ENCODE assay signal across 11 cellular contexts in the genomic region with DNA sequence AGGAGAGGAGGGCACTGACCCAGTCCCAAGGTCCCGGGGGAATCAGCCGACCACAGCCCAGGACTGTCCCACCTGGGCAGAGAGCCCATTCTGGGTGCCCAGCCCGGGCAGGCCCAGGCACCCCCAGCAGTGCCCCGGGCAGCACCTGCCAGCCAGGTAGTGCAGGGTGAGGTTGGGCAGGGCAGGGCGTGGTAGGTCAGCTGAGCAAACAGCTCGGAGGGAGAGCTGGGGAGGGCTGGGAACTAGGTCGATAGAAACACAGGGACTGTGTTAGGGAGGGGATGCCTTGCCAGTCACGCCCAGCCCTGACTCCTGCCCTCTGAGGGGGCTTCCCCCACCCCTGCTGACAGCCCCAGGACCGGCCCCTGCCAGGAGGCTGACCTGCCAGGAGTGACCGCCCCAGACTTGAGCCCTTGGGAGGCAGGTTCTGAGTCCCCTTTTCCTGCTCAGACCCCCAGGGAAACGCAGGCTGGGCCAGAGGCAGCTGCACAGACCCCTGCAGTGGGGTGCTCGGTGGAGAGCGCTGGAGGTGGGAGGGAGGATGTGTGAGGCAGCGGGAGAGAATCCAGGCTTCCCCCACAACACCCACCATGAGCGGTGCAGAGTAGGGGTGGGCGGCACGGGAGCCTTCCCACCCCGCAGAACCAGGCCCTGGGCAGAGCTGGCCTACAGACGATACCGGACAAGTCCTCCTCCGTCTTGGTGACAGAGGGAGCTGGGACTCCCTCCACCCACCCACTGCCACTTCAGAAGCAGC. TPM values are rescaled to one million over a fixed set of nuclear protein-coding genes. Genes with fewer than 3 reads are reported as not detected.
DNase-seq lines count a peak whose midpoint lies in the region; TF ChIP-seq lines count a peak whose summit lies in the region.
"Had no signal": no experiment of that assay in that cellular context is flagged by ENCODE, and none has a peak within 500 bp of the region (broad histone marks: within the 10 kb centered on the region; RNA-seq: fewer than 3 reads in every experiment).

No MANE protein-coding gene starts in this region.

- 56% methylated on average over 5 of the region's 21 CpGs; no CpG with 5 or more reads in 1 of the 2 donors for WGBS in esophagus squamous epithelium, 2 donors
- WGBS in stomach, 5 donors: 26 to 45% (median 30%) methylated on average over 10 to 21 of the region's 21 CpGs

- POLR2A ChIA-PET in activated CD4-positive, alpha-beta memory T cell treated with anti-CD3 and anti-CD28 coated beads for 36 hours (lab: Charles Lee): no interaction called here

- CTCF ChIA-PET in activated CD4-positive, alpha-beta memory T cell treated with anti-CD3 and anti-CD28 coated beads for 36 hours (lab: Charles Lee): no interaction called here

- no peaks in the 10 kb centered on the region for H3K9me3 Mint-ChIP-seq in activated CD4-positive, alpha-beta memory T cell treated with anti-CD3 and anti-CD28 coated beads for 36 hours
- H3K9me3 Mint-ChIP-seq: dendritic cell treated with granulocyte-macrophage colony-stimulating factor and Interleukin-4, amounts not matched to agents 40 ng/mL and 50 ng/mL, for 4 days had no signal

- DNase-seq in NCI-H2107 treated with DMSO at 0.1 percent for 48 hours (lab: John Stamatoyannopoulos, UW; ENCODE audit: unreplicated experiment) (peak; percentile 36), NCI-H2107 (lab: John Stamatoyannopoulos, UW) (no peak), NCI-H510A (lab: John Stamatoyannopoulos, UW) (peak; percentile 38), esophagus squamous epithelium (lab: John Stamatoyannopoulos, UW) (no peak), stomach (peak; percentile 83), AML-193 (lab: John Stamatoyannopoulos, UW) (no peak)
- DNase-seq in activated CD4-positive, alpha-beta memory T cell treated with anti-CD3 and anti-CD28 coated beads for 36 hours: no peak
- no peak for DNase-seq in activated CD8-positive, alpha-beta memory T cell treated with anti-CD3 and anti-CD28 coated beads, Interleukin-2, amount 50 U/mL, for 4 hours
- DNase-seq: stimulated activated CD4-positive, alpha-beta T cell treated with anti-CD3 and anti-CD28 coated beads, Interleukin-2, amount 100 ng/mL, for 48 hours had no signal

- H3K27ac ChIP-seq in esophagus squamous epithelium (peak overlapping the region; percentile 18 to 88 (median 84)), stomach (peak overlapping the region in 1 of 5 donors; percentile 46)

- peaks cover 0 to 63% (median 4%) of the 10 kb centered on the region in 4 donors for H3K27me3 ChIP-seq in esophagus squamous epithelium
- H3K27me3 ChIP-seq in stomach: peaks cover 7 to 79% (median 29%) of the 10 kb centered on the region in 3 donors

- no peak overlapping the region for H3K27ac Mint-ChIP-seq in activated CD4-positive, alpha-beta memory T cell treated with anti-CD3 and anti-CD28 coated beads for 36 hours
- H3K27ac Mint-ChIP-seq: dendritic cell treated with granulocyte-macrophage colony-stimulating factor and Interleukin-4, amounts not matched to agents 40 ng/mL and 50 ng/mL, for 4 days had no signal

- no peak overlapping the region for H3K4me3 Mint-ChIP-seq in activated CD4-positive, alpha-beta memory T cell treated with anti-CD3 and anti-CD28 coated beads for 36 hours
- H3K4me3 Mint-ChIP-seq: dendritic cell treated with granulocyte-macrophage colony-stimulating factor and Interleukin-4, amounts not matched to agents 40 ng/mL and 50 ng/mL, for 4 days had no signal

- TF ChIP-seq POLR2A in esophagus squamous epithelium (IDR thresholded peaks at IDR 0.05): peak in 2 of 4 donors; percentile 12 to 19
- no peak for TF ChIP-seq POLR2A in stomach (IDR thresholded peaks at IDR 0.05)

- H3K9me3 ChIP-seq in esophagus squamous epithelium (no peaks in the 10 kb centered on the region), stomach (no peaks in the 10 kb centered on the region)

- H3K36me3 Mint-ChIP-seq in activated CD4-positive, alpha-beta memory T cell treated with anti-CD3 and anti-CD28 coated beads for 36 hours: no peaks in the 10 kb centered on the region

- H3K4me3 ChIP-seq in esophagus squamous epithelium (peak overlapping the region in 2 of 4 donors; percentile 2 to 10), stomach (no peak overlapping the region)

- H3K4me1 ChIP-seq in esophagus squamous epithelium: peaks cover 29 to 89% (median 34%) of the 10 kb centered on the region in 3 donors
- peaks cover 6 to 35% (median 27%) of the 10 kb centered on the region in 4 donors for H3K4me1 ChIP-seq in stomach

- no peak for TF ChIP-seq EP300 in stomach (IDR thresholded peaks at IDR 0.05)

- intact Hi-C loops in esophagus squamous epithelium (cut with DNase I): no loop called here
- intact Hi-C loops in stomach (cut with DNase I; ENCODE audit: low total_unique reads): no loop called here
- intact Hi-C loops in activated CD4-positive, alpha-beta memory T cell treated with anti-CD3 and anti-CD28 coated beads for 36 hours (cut with micrococcal nuclease): no loop called here

- no peaks in the 10 kb centered on the region for H3K4me1 Mint-ChIP-seq in activated CD4-positive, alpha-beta memory T cell treated with anti-CD3 and anti-CD28 coated beads for 36 hours (ENCODE audit: low read depth)

- H3K36me3 ChIP-seq in esophagus squamous epithelium (peaks cover 0 to 6% (median 0%) of the 10 kb centered on the region in 3 donors), stomach (no peaks in the 10 kb centered on the region)

- no peak for TF ChIP-seq CTCF in esophagus squamous epithelium (IDR thresholded peaks at IDR 0.05)
- TF ChIP-seq CTCF in stomach (IDR thresholded peaks at IDR 0.05): no peak

- H3K27me3 Mint-ChIP-seq in activated CD4-positive, alpha-beta memory T cell treated with anti-CD3 and anti-CD28 coated beads for 36 hours: peaks cover 27% of the 10 kb centered on the region

RNA-seq across cellular contexts. Expression of a gene that starts 4.7 kb away (rescaled TPM):
- total RNA-seq in esophagus squamous epithelium: 1 to 10 TPM; 1.6 to 9.9 (median 6.3) TPM
- total RNA-seq in stomach: not detected
- 1 to 10 TPM in 1 of 3 donors, not detected in 2; 1.6 TPM for polyA plus RNA-seq in stomach
- total RNA-seq in activated CD4-positive, alpha-beta memory T cell treated with anti-CD3 and anti-CD28 coated beads for 36 hours: not detected
- total RNA-seq: liver had no signal
- polyA plus RNA-seq: liver had no signal

RNA-seq across cellular contexts. Expression of a gene that starts 29.5 kb away (rescaled TPM):
- total RNA-seq in esophagus squamous epithelium (10 to 100 TPM; 20.1 to 36.4 (median 21.0) TPM), stomach (10 to 100 TPM in 3 of 5 donors, 1 to 10 TPM in 1, not detected in 1; 6.2 to 61.1 (median 16.3) TPM)
- 10 to 100 TPM; 31.2 to 68.5 (median 48.9) TPM for polyA plus RNA-seq in stomach
- total RNA-seq in activated CD4-positive, alpha-beta memory T cell treated with anti-CD3 and anti-CD28 coated beads for 36 hours: 10 to 100 TPM; 20.7 to 23.6 TPM

RNA-seq across cellular contexts. Expression of a gene that starts 41.0 kb away (rescaled TPM):
- not detected for total RNA-seq in esophagus squamous epithelium
- not detected for total RNA-seq in stomach
- under 1 TPM in 2 of 3 donors, not detected in 1; 0.05 to 0.19 TPM for polyA plus RNA-seq in stomach
- not detected for total RNA-seq in activated CD4-positive, alpha-beta memory T cell treated with anti-CD3 and anti-CD28 coated beads for 36 hours
- total RNA-seq: liver had no signal

RNA-seq across cellular contexts. Expression of a gene that starts 41.5 kb away (rescaled TPM):
- total RNA-seq in esophagus squamous epithelium: under 1 TPM in 1 of 4 donors, not detected in 3; 0.76 TPM
- total RNA-seq in stomach: not detected
- polyA plus RNA-seq in stomach: under 1 TPM in 1 of 3 donors, not detected in 2; 0.13 TPM
- total RNA-seq in activated CD4-positive, alpha-beta memory T cell treated with anti-CD3 and anti-CD28 coated beads for 36 hours: not detected

RNA-seq across cellular contexts. Expression of a gene that starts 45.8 kb away (rescaled TPM):
- 100 to 1,000 TPM; 172 to 215 (median 189) TPM for total RNA-seq in esophagus squamous epithelium
- 100 to 1,000 TPM in 1 of 5 donors, 10 to 100 TPM in 4; 28.6 to 119 (median 57.5) TPM for total RNA-seq in stomach
- 100 to 1,000 TPM; 242 to 285 (median 253) TPM for polyA plus RNA-seq in stomach
- total RNA-seq in activated CD4-positive, alpha-beta memory T cell treated with anti-CD3 and anti-CD28 coated beads for 36 hours: 100 to 1,000 TPM; 122 to 125 TPM

Comparison
In these comparisons a context has a peak if more than half of its experiments do, and no peak if none do; other contexts are left out.
1. DNase-seq: peak in NCI-H2107 treated with DMSO at 0.1 percent for 48 hours (single experiment), NCI-H510A (single experiment) and stomach (single experiment); none in NCI-H2107 (single experiment), esophagus squamous epithelium (single experiment), AML-193 (0 of 2), activated CD4-positive, alpha-beta memory T cell treated with anti-CD3 and anti-CD28 coated beads for 36 hours (single experiment) and activated CD8-positive, alpha-beta memory T cell treated with anti-CD3 and anti-CD28 coated beads, Interleukin-2, amount 50 U/mL, for 4 hours (single experiment).